In the genomic region with DNA sequence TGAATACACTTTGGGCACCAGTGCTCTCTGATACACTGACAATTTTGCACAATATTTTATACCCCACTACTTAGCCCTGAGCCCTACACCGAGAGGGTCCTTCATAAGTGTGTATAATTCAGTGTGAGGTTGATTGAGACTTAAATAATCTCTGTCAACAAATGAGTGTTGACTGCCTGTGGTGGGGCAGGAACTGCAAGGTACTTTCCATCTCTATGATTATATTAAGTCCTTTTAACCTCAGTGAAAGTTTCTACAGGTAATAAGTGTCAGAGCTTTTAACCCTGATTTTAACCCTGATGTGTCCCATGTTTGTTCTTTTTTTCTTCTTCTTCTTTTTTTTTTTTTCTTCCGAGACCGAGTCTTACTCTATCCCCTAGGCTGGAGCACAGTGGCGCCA, we compare ENCODE assay signal across 39 cellular contexts. TPM values are rescaled to one million over a fixed set of nuclear protein-coding genes. Genes with fewer than 3 reads are reported as not detected.
"Had no signal": no experiment of that assay in that cellular context is flagged by ENCODE, and none has a peak within 500 bp of the region (broad histone marks: within the 10 kb centered on the region; RNA-seq: fewer than 3 reads in every experiment).

No MANE protein-coding gene starts in this region.

- H3K27me3 ChIP-seq: Peyer's patch had no signal

- H3K4me3 Mint-ChIP-seq: activated CD4-positive, alpha-beta memory T cell treated with anti-CD3 and anti-CD28 coated beads, Interleukin-2, amount 10 ng/mL, durations not matched to agents 7 days and 5 days; activated CD8-positive, alpha-beta memory T cell treated with anti-CD3 and anti-CD28 coated beads, Interleukin-2, amount 10 ng/mL, durations not matched to agents 7 days and 5 days; activated naive CD4-positive, alpha-beta T cell treated with anti-CD3 and anti-CD28 coated beads, Interleukin-2, amount 10 ng/mL, durations not matched to agents 7 days and 5 days; activated naive CD8-positive, alpha-beta T cell; activated naive CD8-positive, alpha-beta T cell treated with anti-CD3 and anti-CD28 coated beads, Interleukin-2, amount 50 U/mL, for 24 hours; brain had no signal

- H3K36me3 Mint-ChIP-seq: activated CD8-positive, alpha-beta memory T cell treated with anti-CD3 and anti-CD28 coated beads, Interleukin-2, amount 10 ng/mL, durations not matched to agents 7 days and 5 days; activated naive CD4-positive, alpha-beta T cell treated with anti-CD3 and anti-CD28 coated beads, Interleukin-2, amount 10 ng/mL, durations not matched to agents 7 days and 5 days; activated naive CD8-positive, alpha-beta T cell; brain had no signal

- DNase-seq: activated CD4-positive, alpha-beta memory T cell treated with anti-CD3 and anti-CD28 coated beads, Interleukin-2, amount 10 ng/mL, durations not matched to agents 7 days and 5 days; activated CD4-positive, alpha-beta T cell treated with anti-CD3 and anti-CD28 coated beads for 1 hour; activated CD4-positive, alpha-beta T cell treated with anti-CD3 and anti-CD28 coated beads for 48 hours; activated CD4-positive, CD25-positive, alpha-beta regulatory T cell; activated CD8-positive, alpha-beta memory T cell treated with anti-CD3 and anti-CD28 coated beads for 24 hours; activated CD8-positive, alpha-beta memory T cell treated with anti-CD3 and anti-CD28 coated beads, Interleukin-2, amount 10 ng/mL, durations not matched to agents 7 days and 5 days; activated CD8-positive, alpha-beta memory T cell treated with anti-CD3 and anti-CD28 coated beads, Interleukin-2, amount 50 U/mL, for 48 hours; activated effector memory CD4-positive, alpha-beta T cell treated with Interleukin-2 at 50 U/mL for 16 hours; activated naive CD4-positive, alpha-beta T cell treated with anti-CD3 and anti-CD28 coated beads, Interleukin-2, amount 10 ng/mL, durations not matched to agents 7 days and 5 days; activated naive CD8-positive, alpha-beta T cell treated with anti-CD3 and anti-CD28 coated beads, Interleukin-2, amount 50 U/mL, for 24 hours; activated T-cell treated with anti-CD3 and anti-CD28 coated beads, Interleukin-2, amount 50 U/mL, for 48 hours; anterior cingulate cortex; caudate nucleus; cerebellar nuclear complex; Karpas-422; NCI-H1048; NCI-H1105 treated with DMSO at 0.1 percent for 48 hours; NCI-H1436; NCI-H1694; NCI-H1930; NCI-H2081 treated with DMSO at 0.1 percent for 48 hours; NCI-H226; NCI-H446 treated with DMSO at 0.1 percent for 48 hours; NCI-H524; PC-3; Peyer's patch; SIG-M5; T-helper 1 cell; T-helper 2 cell; T-helper 9 cell had no signal

- H3K4me3 ChIP-seq: Peyer's patch had no signal

- H3K9me3 ChIP-seq: Peyer's patch had no signal

- H3K9me3 Mint-ChIP-seq: activated CD4-positive, alpha-beta memory T cell treated with anti-CD3 and anti-CD28 coated beads, Interleukin-2, amount 10 ng/mL, durations not matched to agents 7 days and 5 days; activated naive CD4-positive, alpha-beta T cell treated with anti-CD3 and anti-CD28 coated beads, Interleukin-2, amount 10 ng/mL, durations not matched to agents 7 days and 5 days; activated naive CD8-positive, alpha-beta T cell treated with anti-CD3 and anti-CD28 coated beads, Interleukin-2, amount 50 U/mL, for 24 hours; brain had no signal

- H3K36me3 ChIP-seq: Peyer's patch had no signal

- ATAC-seq: activated CD8-positive, alpha-beta memory T cell treated with anti-CD3 and anti-CD28 coated beads, Interleukin-2, amount 10 ng/mL, durations not matched to agents 7 days and 5 days; activated naive CD8-positive, alpha-beta T cell treated with anti-CD3 and anti-CD28 coated beads, Interleukin-2, amount 50 U/mL, for 24 hours; PC-3; Right ventricle myocardium inferior; SK-N-SH treated with all-trans-retinoic acid at 6 μM for 48 hours had no signal

- H3K27me3 Mint-ChIP-seq: activated CD4-positive, alpha-beta memory T cell treated with anti-CD3 and anti-CD28 coated beads, Interleukin-2, amount 10 ng/mL, durations not matched to agents 7 days and 5 days; activated naive CD8-positive, alpha-beta T cell; activated naive CD8-positive, alpha-beta T cell treated with anti-CD3 and anti-CD28 coated beads, Interleukin-2, amount 50 U/mL, for 24 hours; brain had no signal

- H3K27ac ChIP-seq: Peyer's patch, RWPE1, VCaP had no signal

- H3K27ac Mint-ChIP-seq: activated CD4-positive, alpha-beta memory T cell treated with anti-CD3 and anti-CD28 coated beads, Interleukin-2, amount 10 ng/mL, durations not matched to agents 7 days and 5 days; activated CD8-positive, alpha-beta memory T cell treated with anti-CD3 and anti-CD28 coated beads, Interleukin-2, amount 10 ng/mL, durations not matched to agents 7 days and 5 days; activated naive CD4-positive, alpha-beta T cell treated with anti-CD3 and anti-CD28 coated beads, Interleukin-2, amount 10 ng/mL, durations not matched to agents 7 days and 5 days; activated naive CD8-positive, alpha-beta T cell; activated naive CD8-positive, alpha-beta T cell treated with anti-CD3 and anti-CD28 coated beads, Interleukin-2, amount 50 U/mL, for 24 hours had no signal

- H3K4me1 Mint-ChIP-seq: activated CD4-positive, alpha-beta memory T cell treated with anti-CD3 and anti-CD28 coated beads, Interleukin-2, amount 10 ng/mL, durations not matched to agents 7 days and 5 days; activated CD8-positive, alpha-beta memory T cell treated with anti-CD3 and anti-CD28 coated beads, Interleukin-2, amount 10 ng/mL, durations not matched to agents 7 days and 5 days; activated naive CD4-positive, alpha-beta T cell treated with anti-CD3 and anti-CD28 coated beads, Interleukin-2, amount 10 ng/mL, durations not matched to agents 7 days and 5 days; activated naive CD8-positive, alpha-beta T cell treated with anti-CD3 and anti-CD28 coated beads, Interleukin-2, amount 50 U/mL, for 24 hours had no signal

- FAIRE-seq: bronchial epithelial cell had no signal

RNA-seq across cellular contexts. Expression of a gene that starts 5.8 kb away (rescaled TPM):
- total RNA-seq: bronchial epithelial cell, MCF 10A, PC-3, SK-MEL-5 had no signal

RNA-seq across cellular contexts. Expression of a gene that starts 44.7 kb away (rescaled TPM):
- total RNA-seq: bronchial epithelial cell, MCF 10A, Right ventricle myocardium inferior, SK-MEL-5 had no signal
